8 cellular contexts compared by ENCODE assay signal in the genomic region with DNA sequence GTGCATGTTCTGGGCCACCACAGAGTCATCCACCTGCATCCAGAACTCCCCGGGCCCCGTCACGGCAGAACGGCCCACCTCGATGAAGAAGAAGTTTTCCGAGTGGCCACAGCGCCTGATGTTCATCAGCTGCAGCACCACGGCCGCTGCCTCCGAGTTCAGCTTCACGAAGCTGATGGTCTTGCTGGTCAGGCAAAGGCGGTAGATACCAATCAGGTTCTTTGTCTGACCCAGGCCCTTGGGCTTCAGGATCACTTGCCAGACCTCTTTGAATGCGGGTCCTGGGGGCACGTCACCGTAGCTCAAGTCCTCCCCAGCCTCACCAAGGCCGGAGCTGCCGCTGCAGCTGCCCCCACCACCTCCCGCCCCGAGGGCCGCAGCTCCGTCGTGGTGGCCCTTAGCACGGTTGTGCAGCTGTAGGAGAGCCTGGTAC. TPM values are rescaled to one million over a fixed set of nuclear protein-coding genes. Genes with fewer than 3 reads are reported as not detected.
A peak's percentile ranks its signal among the peaks of the same experiment; 100 is the strongest.
DNase-seq lines count a peak whose midpoint lies in the region; ATAC-seq, FAIRE-seq and TF ChIP-seq lines count a peak whose summit lies in the region.

No MANE protein-coding gene starts in this region.

- H3K4me1 ChIP-seq in Panc1 (ENCODE audit: control insufficient read depth, insufficient read depth, low read length), result peaks cover 14% of the 10 kb centered on the region
- peaks cover 23 to 88% (median 29%) of the 10 kb centered on the region in 3 donors for H3K4me1 ChIP-seq in esophagus squamous epithelium
- H3K4me1 ChIP-seq in osteoblast (ENCODE audit: insufficient read depth, low read length), result peaks cover 40% of the 10 kb centered on the region

- POLR2A ChIA-PET in Panc1 (lab: Charles Lee), result no interaction called here

- TF ChIP-seq CTCF in CD14-positive monocyte (IDR thresholded peaks at IDR 0.05), result no peak
- no peak for TF ChIP-seq CTCF in Panc1 (IDR thresholded peaks at IDR 0.05)
- TF ChIP-seq CTCF in esophagus squamous epithelium (IDR thresholded peaks at IDR 0.05), result no peak
- no peak for TF ChIP-seq CTCF in osteoblast (IDR thresholded peaks at IDR 0.05; ENCODE audit: extremely low read depth, low read depth, low read length)

- H3K27ac ChIP-seq in Panc1 (ENCODE audit: low read length) (peak overlapping the region; percentile 90), esophagus squamous epithelium (peak overlapping the region; percentile 85 to 97 (median 96)), osteoblast (ENCODE audit: low read depth, low read length) (peak overlapping the region; percentile 93)

- in situ Hi-C loops in Panc1 (cut with HindIII; ENCODE audit: low pct_unique_long_range_greater_than_20kb, low sequenced_read_pairs), result no loop called here

- intact Hi-C loops in CD14-positive monocyte (cut with micrococcal nuclease) (no loop called here), Panc1 (cut with micrococcal nuclease; ENCODE audit: unreplicated experiment) (loop anchor here (5.0 to 10.0 kb wide), 4 partner anchors 313 to 911 kb away; no protein-coding TSS in a partner anchor), esophagus squamous epithelium (cut with DNase I) (loop anchor here (5.0 to 10.0 kb wide), 3 partner anchors 143 to 906 kb away; no protein-coding TSS in a partner anchor)

- no peaks in the 10 kb centered on the region; the same call in 1 of the 2 replicates for H3K36me3 ChIP-seq in Panc1 (ENCODE audit: control insufficient read depth, insufficient read depth, low read length)
- H3K36me3 ChIP-seq in esophagus squamous epithelium, result no peaks in the 10 kb centered on the region
- H3K36me3 ChIP-seq in osteoblast (ENCODE audit: insufficient read depth, low read length), result peaks cover 31% of the 10 kb centered on the region

- H3K4me1 Mint-ChIP-seq in CD14-positive monocyte, result peaks cover 30% of the 10 kb centered on the region

- peaks cover 23% of the 10 kb centered on the region for H4K20me1 ChIP-seq in osteoblast (ENCODE audit: insufficient read depth, low read length)

- ATAC-seq in Panc1 (no peak), HG03095 (IDR thresholded peaks at IDR 0.05; ENCODE audit: unreplicated experiment) (no peak)

- TF ChIP-seq POLR2A in esophagus squamous epithelium (IDR thresholded peaks at IDR 0.05) (no peak), GM12891 (IDR thresholded peaks at IDR 0.05; ENCODE audit: low read depth, low read length) (no peak)

- no peak overlapping the region for H3K27ac Mint-ChIP-seq in CD14-positive monocyte

- H3K9me3 ChIP-seq in Panc1 (ENCODE audit: control insufficient read depth, insufficient read depth, low read depth, low read length) (no peaks in the 10 kb centered on the region), esophagus squamous epithelium (no peaks in the 10 kb centered on the region), osteoblast (ENCODE audit: low read depth, low read length) (no peaks in the 10 kb centered on the region)

- no peak for FAIRE-seq in GM12891 (lab: Jason Lieb, UNC)

- 34 to 71% methylated on average over 3 to 8 of the region's 23 CpGs for WGBS in esophagus squamous epithelium, 2 donors

- peak overlapping the region; percentile 46 for H2AFZ ChIP-seq in osteoblast (ENCODE audit: low read length)

- CTCF ChIA-PET in Panc1 (lab: Charles Lee), result no interaction called here

- H3K79me2 ChIP-seq in osteoblast (ENCODE audit: insufficient read depth, low read length), result peaks cover 63% of the 10 kb centered on the region

- peaks cover 13% of the 10 kb centered on the region in 2 donors for H3K36me3 Mint-ChIP-seq in CD14-positive monocyte

- H3K4me3 ChIP-seq in Panc1 (ENCODE audit: low read depth in 2 of 2, low read length in 2 of 2) (peak overlapping the region; percentile 73 to 79), esophagus squamous epithelium (peak overlapping the region; percentile 63 to 78 (median 68)), osteoblast (ENCODE audit: insufficient read depth, low read length) (peak overlapping the region; percentile 93)

- BruUV-seq in Panc1 (replicated peaks; lab: Mats Ljungman, UMichigan), result no TSS peak

- no peaks in the 10 kb centered on the region for H3K27me3 ChIP-seq in Panc1 (ENCODE audit: control insufficient read depth, insufficient read depth, low read length)
- peaks cover 0 to 50% (median 0%) of the 10 kb centered on the region in 4 donors for H3K27me3 ChIP-seq in esophagus squamous epithelium
- no peaks in the 10 kb centered on the region for H3K27me3 ChIP-seq in osteoblast (ENCODE audit: insufficient read depth, low read length)

- H3K4me2 ChIP-seq in osteoblast (ENCODE audit: insufficient read depth, low read length), result peak overlapping the region; percentile 83

- H3K9me3 Mint-ChIP-seq in CD14-positive monocyte, result peaks cover 10 to 36% (median 25%) of the 10 kb centered on the region in 7 donors

- H3K4me3 Mint-ChIP-seq in CD14-positive monocyte, result peak overlapping the region; percentile 80 to 89

- DNase-seq in CD14-positive monocyte (ENCODE audit: low spot score) (no peak), Panc1 (ENCODE audit: low read depth, low spot score) (no peak), esophagus squamous epithelium (lab: John Stamatoyannopoulos, UW) (no peak), osteoblast (ENCODE audit: insufficient read length, low spot score, missing footprints) (peak; percentile 91), cerebellar nuclear complex (lab: John Stamatoyannopoulos, UW) (no peak), GM12891 (ENCODE audit: insufficient read length, low spot score) (no peak), COR-L47 (lab: John Stamatoyannopoulos, UW) (no peak)

- peaks cover 50 to 66% (median 60%) of the 10 kb centered on the region in 3 donors for H3K27me3 Mint-ChIP-seq in CD14-positive monocyte (ENCODE audit: low read depth in 3 of 3)

TF ChIP-seq in GM12891, 5 proteins besides CTCF, POLR2A, EP300 and RAD21:
- TF ChIP-seq POLR2AphosphoS5 (IDR thresholded peaks at IDR 0.05; ENCODE audit: low read depth, low read length) (no peak), TAF1 (IDR thresholded peaks at IDR 0.05; ENCODE audit: low read depth, low read length) (no peak), SPI1 (IDR thresholded peaks at IDR 0.05; ENCODE audit: low read depth, low read length) (no peak), PAX5 (IDR thresholded peaks at IDR 0.05; ENCODE audit: insufficient read depth, low read length, severe bottlenecking) (no peak), POU2F2 (IDR thresholded peaks at IDR 0.05; ENCODE audit: low read depth, low read length) (no peak)

RNA-seq across cellular contexts. Expression of gene IRS1, which starts 1.6 kb away (rescaled TPM):
- polyA plus RNA-seq in CD14-positive monocyte, result under 1 TPM in 1 of 2 donors, not detected in 1; 0.10 TPM
- 27.3 TPM for total RNA-seq in Panc1 (2021; ENCODE audit: unreplicated experiment)
- 19.6 TPM for polyA plus RNA-seq in Panc1 (2012; ENCODE audit: insufficient read length)
- 10 to 100 TPM in 3 of 4 donors, 1 to 10 TPM in 1; 3.5 to 20.5 (median 14.2) TPM for total RNA-seq in esophagus squamous epithelium
- total RNA-seq in osteoblast, result 24.5 and 27.9 TPM in 2 replicates
- 0.05 TPM for polyA plus RNA-seq in GM12891 (2012; ENCODE audit: low read depth, missing spikeins)

RNA-seq across cellular contexts. Expression of gene RHBDD1, which starts 37.8 kb away (rescaled TPM):
- 10 to 100 TPM; 15.5 to 19.5 TPM for polyA plus RNA-seq in CD14-positive monocyte
- total RNA-seq in Panc1 (2021; ENCODE audit: unreplicated experiment) (25.3 TPM), esophagus squamous epithelium (10 to 100 TPM in 2 of 4 donors, 1 to 10 TPM in 2; 6.8 to 14.4 (median 10.3) TPM), osteoblast (24.2 and 25.3 TPM in 2 replicates)
- 11.6 TPM for polyA plus RNA-seq in Panc1 (2012; ENCODE audit: insufficient read length)
- 10.2 TPM for polyA plus RNA-seq in GM12891 (2012; ENCODE audit: low read depth, missing spikeins)

Comparison
In these comparisons a context has a peak if more than half of its experiments do, and no peak if none do; other contexts are left out.
1. intact Hi-C loops: an anchor here in Panc1 (5.0 to 10.0 kb wide) and esophagus squamous epithelium (5.0 to 10.0 kb wide); none called in CD14-positive monocyte.